In genomic region chr9:33159760-33160127, GRCh38 we compare ENCODE assay signal across 8 cellular contexts. TPM values are rescaled to one million over a fixed set of nuclear protein-coding genes. Genes with fewer than 3 reads are reported as not detected.
DNase-seq lines count a peak whose midpoint lies in the region; ATAC-seq and TF ChIP-seq lines count a peak whose summit lies in the region.

No MANE protein-coding gene starts in this region.

- peak overlapping the region; percentile 73 to 85 for H3K4me3 Mint-ChIP-seq in CD14-positive monocyte

- peak overlapping the region; percentile 99 to 100 (median 100) for H3K27ac Mint-ChIP-seq in CD14-positive monocyte

- intact Hi-C loops in CD14-positive monocyte (cut with micrococcal nuclease), result loop anchor here in 1 of 2 donors (10.0 kb wide), 1 partner anchor 105 kb away; the partner anchor contains the start of genes BAG1 and CHMP5

- peaks cover 23 to 32% of the 10 kb centered on the region in 2 donors for H3K36me3 Mint-ChIP-seq in CD14-positive monocyte

- H3K4me1 Mint-ChIP-seq in CD14-positive monocyte, result peaks cover 97% of the 10 kb centered on the region

- ATAC-seq in GM21717 (IDR thresholded peaks at IDR 0.05; ENCODE audit: unreplicated experiment), result peak; percentile 34

- DNase-seq in CD14-positive monocyte (ENCODE audit: low spot score) (peak; percentile 91), NOMO-1 treated with DMSO at 0.1 percent for 48 hours (lab: John Stamatoyannopoulos, UW; ENCODE audit: unreplicated experiment) (peak; percentile 69), foreskin melanocyte (peak; percentile 42), pulmonary artery endothelial cell (ENCODE audit: low read depth, low spot score) (peak; percentile 32), NCI-H2107 (lab: John Stamatoyannopoulos, UW) (no peak), NCI-H82 (lab: John Stamatoyannopoulos, UW) (no peak)
- DNase-seq in activated T-cell treated with anti-CD3 and anti-CD28 coated beads, Interleukin-2, amount 50 U/mL, for 48 hours, result peak; percentile 78 to 81

- H3K9me3 Mint-ChIP-seq in CD14-positive monocyte, result no peaks in the 10 kb centered on the region

- TF ChIP-seq CTCF in CD14-positive monocyte (IDR thresholded peaks at IDR 0.05), result no peak

- H3K27me3 Mint-ChIP-seq in CD14-positive monocyte (ENCODE audit: low read depth in 3 of 3), result peaks cover 0 to 5% (median 0%) of the 10 kb centered on the region in 3 donors

RNA-seq across cellular contexts. Expression of gene B4GALT1, which starts 7.4 kb away (rescaled TPM):
- 10 to 100 TPM; 27.6 to 38.6 TPM for polyA plus RNA-seq in CD14-positive monocyte
- 15.5 and 19.2 TPM in 2 replicates for total RNA-seq in pulmonary artery endothelial cell

Comparison
In these comparisons a context has a peak if more than half of its experiments do, and no peak if none do; other contexts are left out.
1. DNase-seq: peak in CD14-positive monocyte (single experiment), NOMO-1 treated with DMSO at 0.1 percent for 48 hours (single experiment), activated T-cell treated with anti-CD3 and anti-CD28 coated beads, Interleukin-2, amount 50 U/mL, for 48 hours (2 of 2), foreskin melanocyte (single experiment) and pulmonary artery endothelial cell (single experiment); none in NCI-H2107 (single experiment) and NCI-H82 (single experiment).